11 cellular contexts compared by ENCODE assay signal in the genomic region with DNA sequence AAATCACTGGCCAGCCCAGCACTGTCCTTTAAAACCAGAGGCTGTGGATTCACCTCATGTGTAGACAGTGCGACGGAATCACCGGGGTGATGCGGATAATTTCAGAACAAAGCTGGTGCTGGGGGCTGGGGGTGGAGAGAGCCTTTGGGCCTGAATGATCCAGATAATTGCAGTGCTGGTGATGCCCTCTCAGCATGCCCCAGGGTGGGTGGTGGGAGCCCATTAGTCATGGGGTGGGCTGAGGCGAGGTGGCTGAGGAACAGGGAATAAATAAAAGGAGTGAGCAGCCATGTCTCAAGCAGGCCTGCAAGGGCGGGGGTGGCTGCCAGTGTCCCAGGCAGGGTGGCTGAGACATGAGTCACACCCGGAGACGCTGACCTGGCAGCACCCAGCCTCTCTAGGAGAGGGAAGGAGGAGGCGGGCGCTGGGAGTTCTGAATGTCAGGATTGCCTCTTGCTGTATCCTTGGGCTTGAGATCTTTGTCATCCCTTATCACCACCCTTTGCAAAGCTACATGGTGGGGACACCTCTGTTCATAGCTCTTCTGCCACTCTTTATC.
DNase-seq lines count a peak whose midpoint lies in the region; ATAC-seq and TF ChIP-seq lines count a peak whose summit lies in the region.
"Had no signal": no experiment of that assay in that cellular context is flagged by ENCODE, and none has a peak within 500 bp of the region (broad histone marks: within the 10 kb centered on the region; RNA-seq: fewer than 3 reads in every experiment).

No MANE protein-coding gene starts in this region.

- no peaks in the 10 kb centered on the region for H3K36me3 Mint-ChIP-seq in HFFc6 (ENCODE audit: low read depth)
- H3K36me3 Mint-ChIP-seq in CD8-positive, alpha-beta memory T cell = no peaks in the 10 kb centered on the region

- WGBS in tibial nerve, 2 donors = 56 to 64% methylated on average over 10 of the region's 10 CpGs

- no peaks in the 10 kb centered on the region for H3K27me3 ChIP-seq in tibial nerve
- H3K27me3 ChIP-seq in CD8-positive, alpha-beta memory T cell (ENCODE audit: insufficient read depth, low read length, poor library complexity, severe bottlenecking) = no peaks in the 10 kb centered on the region

- H3K4me1 Mint-ChIP-seq in HFFc6 (ENCODE audit: low read depth) = peaks cover 24% of the 10 kb centered on the region
- no peaks in the 10 kb centered on the region for H3K4me1 Mint-ChIP-seq in CD8-positive, alpha-beta memory T cell

- DNase-seq in HFFc6 = peak; percentile 69
- DNase-seq in amniotic stem cell (lab: John Stamatoyannopoulos, UW) = peak; percentile 38
- peak; percentile 95 for DNase-seq in islet precursor cell
- DNase-seq in tibial nerve (ENCODE audit: low spot score in 2 of 2) = no peak
- DNase-seq in stimulated activated CD4-positive, alpha-beta T cell treated with anti-CD3 and anti-CD28 coated beads, Interleukin-4, amount 100 ng/mL, for 24 hours = no peak
- no peak for DNase-seq in CD8-positive, alpha-beta memory T cell
- DNase-seq in stimulated activated CD4-positive, alpha-beta T cell treated with anti-CD3 and anti-CD28 coated beads, Interleukin-1b, Interleukin-23, amount 100 ng/mL, for 48 hours = no peak
- DNase-seq: SHP77 treated with DMSO at 0.1 percent for 48 hours had no signal

- CTCF ChIA-PET in CD8-positive, alpha-beta memory T cell (lab: Charles Lee) = no interaction called here

- POLR2A ChIA-PET in CD8-positive, alpha-beta memory T cell (lab: Charles Lee) = no interaction called here

- peak overlapping the region; percentile 74 for H3K27ac Mint-ChIP-seq in HFFc6
- no peak overlapping the region for H3K27ac Mint-ChIP-seq in CD8-positive, alpha-beta memory T cell
- H3K27ac Mint-ChIP-seq: GM23338 had no signal

- no peak for ATAC-seq in GM21447 (IDR thresholded peaks at IDR 0.05; ENCODE audit: unreplicated experiment)
- ATAC-seq: GM23338 had no signal

- no peaks in the 10 kb centered on the region for H3K36me3 ChIP-seq in tibial nerve
- H3K36me3 ChIP-seq in CD8-positive, alpha-beta memory T cell (ENCODE audit: insufficient read depth, low read length) = no peaks in the 10 kb centered on the region

- peak overlapping the region; percentile 39; the same call in 1 of the 2 replicates for H3K4me3 Mint-ChIP-seq in HFFc6
- H3K4me3 Mint-ChIP-seq in CD8-positive, alpha-beta memory T cell = no peak overlapping the region
- H3K4me3 Mint-ChIP-seq: GM23338 had no signal

- H3K9me3 Mint-ChIP-seq in HFFc6 = no peaks in the 10 kb centered on the region
- no peaks in the 10 kb centered on the region for H3K9me3 Mint-ChIP-seq in CD8-positive, alpha-beta memory T cell
- H3K9me3 Mint-ChIP-seq: GM23338 had no signal

- H3K27me3 Mint-ChIP-seq in HFFc6 (ENCODE audit: insufficient read depth) = peaks cover 18% of the 10 kb centered on the region
- peaks cover 5 to 13% of the 10 kb centered on the region in 2 donors for H3K27me3 Mint-ChIP-seq in CD8-positive, alpha-beta memory T cell

- TF ChIP-seq EP300 in tibial nerve (IDR thresholded peaks at IDR 0.05) = peak in 1 of 2 donors; percentile 45

- no peak overlapping the region for H3K4me3 ChIP-seq in tibial nerve
- H3K4me3 ChIP-seq in CD8-positive, alpha-beta memory T cell (ENCODE audit: low read length) = no peak overlapping the region
- H3K4me3 ChIP-seq: GM23338 had no signal

- H3K27ac ChIP-seq in tibial nerve = peak overlapping the region in 3 of 4 donors; percentile 8 to 74 (median 70)
- no peak overlapping the region for H3K27ac ChIP-seq in CD8-positive, alpha-beta memory T cell (ENCODE audit: low read depth, low read length)
- H3K27ac ChIP-seq: KMS-11 had no signal

- TF ChIP-seq POLR2A in tibial nerve (IDR thresholded peaks at IDR 0.05) = no peak

- TF ChIP-seq CTCF in HFFc6 (IDR thresholded peaks at IDR 0.05) = no peak
- no peak for TF ChIP-seq CTCF in tibial nerve (IDR thresholded peaks at IDR 0.05)

- peaks cover 0 to 12% (median 0%) of the 10 kb centered on the region in 4 donors for H3K4me1 ChIP-seq in tibial nerve
- no peaks in the 10 kb centered on the region for H3K4me1 ChIP-seq in CD8-positive, alpha-beta memory T cell (ENCODE audit: insufficient read depth, low read length)

- H3K9me3 ChIP-seq in tibial nerve = no peaks in the 10 kb centered on the region
- no peaks in the 10 kb centered on the region for H3K9me3 ChIP-seq in CD8-positive, alpha-beta memory T cell (ENCODE audit: low read length)

Comparison
In these comparisons a context has a peak if more than half of its experiments do, and no peak if none do; other contexts are left out.
1. DNase-seq: peak in HFFc6 (single experiment), amniotic stem cell (single experiment) and islet precursor cell (single experiment); none in tibial nerve (0 of 2), stimulated activated CD4-positive, alpha-beta T cell treated with anti-CD3 and anti-CD28 coated beads, Interleukin-4, amount 100 ng/mL, for 24 hours (single experiment), CD8-positive, alpha-beta memory T cell (0 of 5) and stimulated activated CD4-positive, alpha-beta T cell treated with anti-CD3 and anti-CD28 coated beads, Interleukin-1b, Interleukin-23, amount 100 ng/mL, for 48 hours (single experiment).